10 cellular contexts compared by ENCODE assay signal in genomic region chr12:92543359-92543758, GRCh38.
DNase-seq lines count a peak whose midpoint lies in the region; TF ChIP-seq lines count a peak whose summit lies in the region.
"Had no signal": no experiment of that assay in that cellular context is flagged by ENCODE, and none has a peak within 500 bp of the region (broad histone marks: within the 10 kb centered on the region; RNA-seq: fewer than 3 reads in every experiment).

No MANE protein-coding gene starts in this region.

- no peak overlapping the region for H3K4me3 ChIP-seq in stomach
- H3K4me3 ChIP-seq: ascending aorta, upper lobe of left lung had no signal

- intact Hi-C loops in stomach (cut with DNase I; ENCODE audit: low total_unique reads) = no loop called here

- no peak for TF ChIP-seq EP300 in stomach (IDR thresholded peaks at IDR 0.05)

- peak; percentile 45 for DNase-seq in NCI-H345 (lab: John Stamatoyannopoulos, UW)
- DNase-seq in NCI-H345 treated with DMSO at 0.1 percent for 48 hours (lab: John Stamatoyannopoulos, UW; ENCODE audit: unreplicated experiment) = no peak
- peak; percentile 96 for DNase-seq in NCI-H748 (lab: John Stamatoyannopoulos, UW; ENCODE audit: unreplicated experiment)
- DNase-seq in immature natural killer cell = no peak
- peak; percentile 44 for DNase-seq in stomach
- no peak for DNase-seq in cerebellum (ENCODE audit: low spot score)
- DNase-seq in Ammon's horn (ENCODE audit: low spot score) = no peak
- DNase-seq in A172 (ENCODE audit: low spot score) = no peak

- H3K27me3 Mint-ChIP-seq in immature natural killer cell (ENCODE audit: low read depth in 3 of 3) = peaks cover 0 to 7% (median 2%) of the 10 kb centered on the region in 3 donors

- peaks cover 60 to 63% of the 10 kb centered on the region in 2 donors for H3K4me1 Mint-ChIP-seq in immature natural killer cell

- no peak for TF ChIP-seq CTCF in stomach (IDR thresholded peaks at IDR 0.05)

- peak overlapping the region; percentile 1 to 48 (median 21) for H3K4me3 Mint-ChIP-seq in immature natural killer cell

- peak overlapping the region; percentile 53 to 82 (median 79) for H3K27ac ChIP-seq in stomach
- H3K27ac ChIP-seq: ascending aorta had no signal

- no peaks in the 10 kb centered on the region for H3K36me3 ChIP-seq in stomach
- H3K36me3 ChIP-seq: ascending aorta, upper lobe of left lung had no signal

- peaks cover 0 to 2% (median 0%) of the 10 kb centered on the region in 6 donors for H3K9me3 Mint-ChIP-seq in immature natural killer cell

- TF ChIP-seq POLR2A in stomach (IDR thresholded peaks at IDR 0.05) = no peak

- H3K9me3 ChIP-seq in stomach = no peaks in the 10 kb centered on the region
- H3K9me3 ChIP-seq: ascending aorta, upper lobe of left lung had no signal

- H3K27me3 ChIP-seq in stomach = no peaks in the 10 kb centered on the region
- H3K27me3 ChIP-seq: ascending aorta, upper lobe of left lung had no signal

- peak overlapping the region; percentile 31 to 94 (median 82) for H3K27ac Mint-ChIP-seq in immature natural killer cell

- peaks cover 0 to 17% (median 0%) of the 10 kb centered on the region in 3 donors for H3K36me3 Mint-ChIP-seq in immature natural killer cell

- peaks cover 40 to 93% (median 56%) of the 10 kb centered on the region in 4 donors for H3K4me1 ChIP-seq in stomach
- H3K4me1 ChIP-seq: ascending aorta had no signal

- 4 to 25% (median 17%) methylated on average over 1 of the region's 1 CpG for WGBS in stomach, 5 donors

Comparison
In these comparisons a context has a peak if more than half of its experiments do, and no peak if none do; other contexts are left out.
1. DNase-seq: peak in NCI-H345 (single experiment), NCI-H748 (single experiment) and stomach (single experiment); none in NCI-H345 treated with DMSO at 0.1 percent for 48 hours (single experiment), immature natural killer cell (0 of 3), cerebellum (single experiment), Ammon's horn (single experiment) and A172 (single experiment).